Comparison of ENCODE assay signal across 8 cellular contexts in genomic region chr10:29646960-29647431, GRCh38. TPM values are rescaled to one million over a fixed set of nuclear protein-coding genes. Genes with fewer than 3 reads are reported as not detected.
DNase-seq lines count a peak whose midpoint lies in the region; ATAC-seq and TF ChIP-seq lines count a peak whose summit lies in the region.

No MANE protein-coding gene starts in this region.

- WGBS in ovary, 3 donors, result 8 to 12% (median 10%) methylated on average over 3 of the region's 3 CpGs

- TF ChIP-seq POLR2A in ovary (IDR thresholded peaks at IDR 0.05), result no peak

- H3K9me3 Mint-ChIP-seq in CD4-positive, CD25-positive, alpha-beta regulatory T cell, result peaks cover 0 to 1% (median 0%) of the 10 kb centered on the region in 7 donors

- no peak overlapping the region for H3K27ac ChIP-seq in CD4-positive, CD25-positive, alpha-beta regulatory T cell (ENCODE audit: insufficient read depth, low read length, poor library complexity, severe bottlenecking)
- peak overlapping the region; percentile 57; the same call in 1 of the 2 replicates for H3K27ac ChIP-seq in SK-N-MC
- H3K27ac ChIP-seq in ovary, result peak overlapping the region; percentile 9 to 75

- H3K4me3 ChIP-seq in CD4-positive, CD25-positive, alpha-beta regulatory T cell (ENCODE audit: low read depth, low read length), result no peak overlapping the region
- peak overlapping the region; percentile 33; the same call in 1 of the 2 replicates for H3K4me3 ChIP-seq in SK-N-MC
- no peak overlapping the region for H3K4me3 ChIP-seq in ovary

- H3K27me3 Mint-ChIP-seq in CD4-positive, CD25-positive, alpha-beta regulatory T cell, result no peaks in the 10 kb centered on the region

- peak overlapping the region in 3 of 4 donors; percentile 37 to 80 (median 40) for H3K4me3 Mint-ChIP-seq in CD4-positive, CD25-positive, alpha-beta regulatory T cell

- peaks cover 19% of the 10 kb centered on the region for H3K36me3 Mint-ChIP-seq in CD4-positive, CD25-positive, alpha-beta regulatory T cell

- no peak for DNase-seq in CD4-positive, CD25-positive, alpha-beta regulatory T cell
- DNase-seq in SK-N-MC (ENCODE audit: low read depth, low spot score) (no peak), fibroblast of gingiva (ENCODE audit: low read depth) (peak; percentile 92), ovary (no peak), posterior cingulate gyrus (no peak), DMS114 treated with DMSO at 0.1 percent for 48 hours (lab: John Stamatoyannopoulos, UW; ENCODE audit: unreplicated experiment) (no peak), cerebellar cortex (ENCODE audit: low spot score) (no peak), T-helper 9 cell (no peak)

- peaks cover 8% of the 10 kb centered on the region for H3K4me1 ChIP-seq in CD4-positive, CD25-positive, alpha-beta regulatory T cell (ENCODE audit: control insufficient read depth, insufficient read depth, low read length, poor library complexity, severe bottlenecking)
- H3K4me1 ChIP-seq in ovary (ENCODE audit: insufficient read depth), result peaks cover 40% of the 10 kb centered on the region

- no peak for ATAC-seq in CD4-positive, CD25-positive, alpha-beta regulatory T cell (ENCODE audit: low read depth in 2 of 2)

- H3K27me3 ChIP-seq in CD4-positive, CD25-positive, alpha-beta regulatory T cell (ENCODE audit: control insufficient read depth, insufficient read depth, low read length), result no peaks in the 10 kb centered on the region
- H3K27me3 ChIP-seq in ovary, result no peaks in the 10 kb centered on the region

- peaks cover 18 to 56% (median 29%) of the 10 kb centered on the region in 4 donors for H3K4me1 Mint-ChIP-seq in CD4-positive, CD25-positive, alpha-beta regulatory T cell

- no peaks in the 10 kb centered on the region for H3K9me3 ChIP-seq in CD4-positive, CD25-positive, alpha-beta regulatory T cell (ENCODE audit: control insufficient read depth in 2 of 2, low read length in 2 of 2)
- H3K9me3 ChIP-seq in SK-N-MC (ENCODE audit: low read depth, low read length) (no peaks in the 10 kb centered on the region), ovary (no peaks in the 10 kb centered on the region)

- H3K9ac ChIP-seq in SK-N-MC (ENCODE audit: insufficient read length), result no peak overlapping the region

- TF ChIP-seq EP300 in ovary (IDR thresholded peaks at IDR 0.05), result no peak

- H3K36me3 ChIP-seq in CD4-positive, CD25-positive, alpha-beta regulatory T cell (ENCODE audit: control insufficient read depth, insufficient read depth, low read length), result no peaks in the 10 kb centered on the region
- H3K36me3 ChIP-seq in SK-N-MC (ENCODE audit: insufficient read depth, low read length), result no peaks in the 10 kb centered on the region
- no peaks in the 10 kb centered on the region for H3K36me3 ChIP-seq in ovary

- TF ChIP-seq CTCF in ovary (IDR thresholded peaks at IDR 0.05), result no peak

- H3K27ac Mint-ChIP-seq in CD4-positive, CD25-positive, alpha-beta regulatory T cell, result peak overlapping the region in 2 of 3 donors; percentile 5 to 6

- intact Hi-C loops in ovary (cut with DNase I), result loop anchor here in 2 of 4 donors (10.0 kb wide), 1 partner anchor 88 kb away; no protein-coding TSS in a partner anchor
- intact Hi-C loops in posterior cingulate gyrus (cut with DNase I), result no loop called here

RNA-seq across cellular contexts. Expression of gene SVIL, which starts 12.2 kb away (rescaled TPM):
- total RNA-seq in CD4-positive, CD25-positive, alpha-beta regulatory T cell, result 12.3 TPM
- 10 to 100 TPM in 1 of 4 donors, 1 to 10 TPM in 2, under 1 TPM in 1; 0.49 to 10.1 (median 2.8) TPM for polyA plus RNA-seq in CD4-positive, CD25-positive, alpha-beta regulatory T cell
- 100 to 1,000 TPM in 5 of 7 donors, 10 to 100 TPM in 2; 49.9 to 225 (median 174) TPM for total RNA-seq in ovary
- 100 to 1,000 TPM in 1 of 2 donors, 10 to 100 TPM in 1; 52.9 to 107 TPM for polyA plus RNA-seq in ovary
